In the genomic region with DNA sequence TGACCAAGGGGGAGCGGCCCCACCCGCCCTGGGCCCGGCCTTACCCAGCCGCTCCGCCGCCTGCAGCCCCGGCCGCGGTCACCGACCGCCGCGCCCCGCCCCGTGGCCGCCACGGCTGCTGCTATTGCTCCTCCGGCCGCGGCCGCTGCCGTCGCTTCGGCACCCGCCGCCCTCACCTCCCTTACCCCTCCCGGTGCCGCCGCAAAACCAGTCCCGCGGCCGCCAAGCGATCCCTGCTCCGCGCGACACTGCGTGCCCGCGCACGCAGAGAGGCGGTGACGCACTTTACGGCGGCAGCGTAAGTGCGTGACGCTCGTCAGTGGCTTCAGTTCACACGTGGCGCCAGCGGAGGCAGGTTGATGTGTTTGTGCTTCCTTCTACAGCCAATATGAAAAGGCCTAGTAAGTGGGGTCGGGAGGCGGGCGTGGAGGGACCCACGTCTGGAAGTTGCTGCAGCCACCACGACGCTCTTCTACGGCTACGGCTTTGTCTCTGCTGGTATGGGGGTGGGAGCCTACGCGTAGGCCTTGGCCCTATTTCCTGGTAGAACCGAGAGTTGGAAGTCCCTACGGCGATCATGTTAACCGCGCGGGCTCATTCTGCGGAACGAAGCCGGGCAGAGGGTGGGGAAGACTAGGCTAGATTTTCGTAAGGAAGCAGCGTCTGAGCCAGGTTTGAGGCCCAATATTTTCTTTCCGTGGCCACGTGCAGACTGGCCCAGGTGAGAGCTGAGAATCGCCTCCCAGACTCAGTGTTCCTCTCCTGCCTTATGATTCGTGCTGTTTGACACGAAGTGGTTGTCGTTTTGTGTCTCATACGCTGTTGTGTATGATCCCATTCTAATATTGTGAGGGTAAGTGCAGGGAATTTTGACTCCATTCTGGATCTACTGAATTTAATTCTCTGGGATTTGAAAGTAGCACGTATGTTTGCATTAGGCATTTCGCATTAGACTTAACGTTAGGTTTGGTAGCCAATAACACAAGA, we compare ENCODE assay signal across 1 cellular context.
TF ChIP-seq lines count a peak whose summit lies in the region.

A gene with protein sequence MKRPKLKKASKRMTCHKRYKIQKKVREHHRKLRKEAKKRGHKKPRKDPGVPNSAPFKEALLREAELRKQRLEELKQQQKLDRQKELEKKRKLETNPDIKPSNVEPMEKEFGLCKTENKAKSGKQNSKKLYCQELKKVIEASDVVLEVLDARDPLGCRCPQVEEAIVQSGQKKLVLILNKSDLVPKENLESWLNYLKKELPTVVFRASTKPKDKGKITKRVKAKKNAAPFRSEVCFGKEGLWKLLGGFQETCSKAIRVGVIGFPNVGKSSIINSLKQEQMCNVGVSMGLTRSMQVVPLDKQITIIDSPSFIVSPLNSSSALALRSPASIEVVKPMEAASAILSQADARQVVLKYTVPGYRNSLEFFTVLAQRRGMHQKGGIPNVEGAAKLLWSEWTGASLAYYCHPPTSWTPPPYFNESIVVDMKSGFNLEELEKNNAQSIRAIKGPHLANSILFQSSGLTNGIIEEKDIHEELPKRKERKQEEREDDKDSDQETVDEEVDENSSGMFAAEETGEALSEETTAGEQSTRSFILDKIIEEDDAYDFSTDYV (plus strand): TSS at position 328 of the 987 bp plus-strand sequence. CDS start 61 bp downstream, at position 389.
TSS of gene PBRM1 (minus strand) at position 209 of the 987 bp plus-strand sequence.

TF ChIP-seq in GM12878, 131 proteins besides CTCF, POLR2A, EP300 and RAD21 (continued from another document and continues in another):
- TF ChIP-seq ZBTB33 (IDR thresholded peaks at IDR 0.05) (no peak), LARP7 (IDR thresholded peaks at IDR 0.05) (peak; percentile 79; the same call in 1 of the 2 replicates), STAT1 (conservative IDR thresholded peaks at IDR 0.05) (no peak; the same call in 1 of the 2 replicates), ZNF207 (IDR thresholded peaks at IDR 0.05; ENCODE audit: borderline replicate concordance) (peak; percentile 95), NR2F1 (conservative IDR thresholded peaks at IDR 0.05) (peak; percentile 62; the same call in 1 of the 2 replicates), BMI1 (IDR thresholded peaks at IDR 0.05; ENCODE audit: borderline replicate concordance) (no peak), RELA (IDR thresholded peaks at IDR 0.05; ENCODE audit: borderline replicate concordance, partially characterized antibody) (peak; percentile 80), SMC3 (IDR thresholded peaks at IDR 0.05; ENCODE audit: borderline replicate concordance, low read length) (no peak), SP1 (IDR thresholded peaks at IDR 0.05; ENCODE audit: low read depth, low read length) (no peak), JUND (IDR thresholded peaks at IDR 0.05; ENCODE audit: low read depth, low read length) (no peak), TBL1XR1 (IDR thresholded peaks at IDR 0.05; ENCODE audit: low read depth, low read length) (0 out of 2 replicates have a peak, but pooled peaks have one; percentile 23), DPF2 (IDR thresholded peaks at IDR 0.05) (peak; percentile 83), ZBTB11 (CRISPR knock-in tag; IDR thresholded peaks at IDR 0.05) (peak; percentile 41; the same call in 1 of the 2 replicates), ZNF274 (IDR thresholded peaks at IDR 0.05; ENCODE audit: insufficient read depth, insufficient read length) (no peak), EED (IDR thresholded peaks at IDR 0.05; ENCODE audit: low read depth) (no peak), ESRRA (IDR thresholded peaks at IDR 0.05; ENCODE audit: low read length) (no peak), SMARCA5 (IDR thresholded peaks at IDR 0.05) (peak; percentile 83; the same call in 1 of the 2 replicates), SPI1 (IDR thresholded peaks at IDR 0.05; ENCODE audit: borderline replicate concordance, insufficient read depth, low read depth, low read length) (no peak), YBX1 (IDR thresholded peaks at IDR 0.05) (no peak), CBX5 (IDR thresholded peaks at IDR 0.05; ENCODE audit: low read depth) (no peak), BCL3 (IDR thresholded peaks at IDR 0.05; ENCODE audit: borderline replicate concordance, insufficient read depth, low read depth, low read length, poor library complexity, severe bottlenecking) (no peak), MTA2 (IDR thresholded peaks at IDR 0.05; ENCODE audit: low read depth) (no peak), CBFB (IDR thresholded peaks at IDR 0.05; ENCODE audit: low read depth) (peak; percentile 85), RBBP5 (conservative IDR thresholded peaks at IDR 0.05) (no peak), ATF7 (IDR thresholded peaks at IDR 0.05; ENCODE audit: low read depth) (peak; percentile 37; the same call in 1 of the 2 replicates), MYC (IDR thresholded peaks at IDR 0.05; ENCODE audit: insufficient read depth, insufficient read length, insufficient replicate concordance, low read length, severe bottlenecking) (peak; percentile 99), IRF4 (IDR thresholded peaks at IDR 0.05; ENCODE audit: low read depth, low read length) (no peak), CHD2 (IDR thresholded peaks at IDR 0.05; ENCODE audit: borderline replicate concordance, low read depth, low read length) (no peak), RAD51 (IDR thresholded peaks at IDR 0.05) (peak; percentile 25; the same call in 1 of the 2 replicates), KLF5 (IDR thresholded peaks at IDR 0.05; ENCODE audit: partially characterized antibody) (peak; percentile 60), HDGF (IDR thresholded peaks at IDR 0.05) (peak; percentile 85), ZNF622 (IDR thresholded peaks at IDR 0.05) (no peak), SIN3A (IDR thresholded peaks at IDR 0.05; ENCODE audit: low read depth, low read length) (peak; percentile 97), CUX1 (IDR thresholded peaks at IDR 0.05; ENCODE audit: insufficient replicate concordance, low read depth, low read length) (no peak), CHD4 (IDR thresholded peaks at IDR 0.05) (no peak), NRF1 (conservative IDR thresholded peaks at IDR 0.05; ENCODE audit: low read depth, low read length) (0 out of 2 replicates have a peak, but pooled peaks have one; percentile 20)
- TF ChIP-seq, protein P1, sequence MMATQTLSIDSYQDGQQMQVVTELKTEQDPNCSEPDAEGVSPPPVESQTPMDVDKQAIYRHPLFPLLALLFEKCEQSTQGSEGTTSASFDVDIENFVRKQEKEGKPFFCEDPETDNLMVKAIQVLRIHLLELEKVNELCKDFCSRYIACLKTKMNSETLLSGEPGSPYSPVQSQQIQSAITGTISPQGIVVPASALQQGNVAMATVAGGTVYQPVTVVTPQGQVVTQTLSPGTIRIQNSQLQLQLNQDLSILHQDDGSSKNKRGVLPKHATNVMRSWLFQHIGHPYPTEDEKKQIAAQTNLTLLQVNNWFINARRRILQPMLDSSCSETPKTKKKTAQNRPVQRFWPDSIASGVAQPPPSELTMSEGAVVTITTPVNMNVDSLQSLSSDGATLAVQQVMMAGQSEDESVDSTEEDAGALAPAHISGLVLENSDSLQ (IDR thresholded peaks at IDR 0.05), result peak; percentile 71
- TF ChIP-seq, protein P2, sequence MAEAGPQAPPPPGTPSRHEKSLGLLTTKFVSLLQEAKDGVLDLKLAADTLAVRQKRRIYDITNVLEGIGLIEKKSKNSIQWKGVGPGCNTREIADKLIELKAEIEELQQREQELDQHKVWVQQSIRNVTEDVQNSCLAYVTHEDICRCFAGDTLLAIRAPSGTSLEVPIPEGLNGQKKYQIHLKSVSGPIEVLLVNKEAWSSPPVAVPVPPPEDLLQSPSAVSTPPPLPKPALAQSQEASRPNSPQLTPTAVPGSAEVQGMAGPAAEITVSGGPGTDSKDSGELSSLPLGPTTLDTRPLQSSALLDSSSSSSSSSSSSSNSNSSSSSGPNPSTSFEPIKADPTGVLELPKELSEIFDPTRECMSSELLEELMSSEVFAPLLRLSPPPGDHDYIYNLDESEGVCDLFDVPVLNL (IDR thresholded peaks at IDR 0.05; ENCODE audit: low read depth, low read length), result 0 out of 2 replicates have a peak, but pooled peaks have one; percentile 21
- TF ChIP-seq, protein P3, sequence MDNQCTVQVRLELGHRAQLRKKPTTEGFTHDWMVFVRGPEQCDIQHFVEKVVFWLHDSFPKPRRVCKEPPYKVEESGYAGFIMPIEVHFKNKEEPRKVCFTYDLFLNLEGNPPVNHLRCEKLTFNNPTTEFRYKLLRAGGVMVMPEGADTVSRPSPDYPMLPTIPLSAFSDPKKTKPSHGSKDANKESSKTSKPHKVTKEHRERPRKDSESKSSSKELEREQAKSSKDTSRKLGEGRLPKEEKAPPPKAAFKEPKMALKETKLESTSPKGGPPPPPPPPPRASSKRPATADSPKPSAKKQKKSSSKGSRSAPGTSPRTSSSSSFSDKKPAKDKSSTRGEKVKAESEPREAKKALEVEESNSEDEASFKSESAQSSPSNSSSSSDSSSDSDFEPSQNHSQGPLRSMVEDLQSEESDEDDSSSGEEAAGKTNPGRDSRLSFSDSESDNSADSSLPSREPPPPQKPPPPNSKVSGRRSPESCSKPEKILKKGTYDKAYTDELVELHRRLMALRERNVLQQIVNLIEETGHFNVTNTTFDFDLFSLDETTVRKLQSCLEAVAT (IDR thresholded peaks at IDR 0.05), result peak; percentile 91
